In the genomic region with DNA sequence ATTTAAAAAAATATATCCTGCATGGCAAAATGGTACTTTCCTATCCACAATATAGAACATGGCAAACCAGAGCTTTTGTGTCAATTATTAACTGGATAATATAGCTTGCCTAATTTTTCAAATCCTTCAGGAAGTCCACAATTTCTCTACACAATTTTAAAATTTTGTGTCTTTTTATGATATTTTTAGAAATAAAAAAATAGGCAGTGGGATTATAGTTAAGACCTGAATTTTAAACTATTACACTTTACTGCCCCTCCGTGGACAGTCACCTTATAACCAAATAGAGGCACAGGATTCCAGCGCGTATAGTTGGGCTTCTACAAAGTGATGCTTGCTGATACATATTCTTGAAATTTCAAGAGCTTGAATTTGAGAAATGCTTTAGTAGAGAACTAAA, we compare ENCODE assay signal across 8 cellular contexts. TPM values are rescaled to one million over a fixed set of nuclear protein-coding genes. Genes with fewer than 3 reads are reported as not detected.
A peak's percentile ranks its signal among the peaks of the same experiment; 100 is the strongest.
DNase-seq lines count a peak whose midpoint lies in the region; ATAC-seq, FAIRE-seq and TF ChIP-seq lines count a peak whose summit lies in the region.

No MANE protein-coding gene starts in this region.

- no peak overlapping the region for H3K9ac ChIP-seq in astrocyte (ENCODE audit: low read length)

- no peak for ATAC-seq in HG02588 (IDR thresholded peaks at IDR 0.05; ENCODE audit: unreplicated experiment)
- no peak for ATAC-seq in GM19452 (IDR thresholded peaks at IDR 0.05; ENCODE audit: unreplicated experiment)

- H3K27me3 Mint-ChIP-seq in astrocyte (ENCODE audit: low read depth, unreplicated experiment) = no peaks in the 10 kb centered on the region

- H4K20me1 ChIP-seq in astrocyte (ENCODE audit: insufficient read depth, low read length) = no peaks in the 10 kb centered on the region

- no peak overlapping the region for H3K4me3 ChIP-seq in astrocyte (ENCODE audit: insufficient read depth, low read depth, low read length)

- no peaks in the 10 kb centered on the region for H3K9me3 Mint-ChIP-seq in astrocyte (ENCODE audit: unreplicated experiment)

- no peaks in the 10 kb centered on the region for H3K27me3 ChIP-seq in astrocyte (ENCODE audit: insufficient read depth, low read length)

- peaks cover 2% of the 10 kb centered on the region for H3K4me1 Mint-ChIP-seq in astrocyte (ENCODE audit: low read depth, unreplicated experiment)

- FAIRE-seq in GM12891 (lab: Jason Lieb, UNC) = peak; percentile 52
- FAIRE-seq in astrocyte (lab: Jason Lieb, UNC) = no peak
- FAIRE-seq in islet of Langerhans (lab: Jason Lieb, UNC) = peak; percentile 93

- peak; percentile 63 for TF ChIP-seq CTCF in astrocyte (IDR thresholded peaks at IDR 0.05; ENCODE audit: insufficient read depth, low read depth, low read length)

- no peaks in the 10 kb centered on the region for H3K9me3 ChIP-seq in astrocyte (ENCODE audit: insufficient read depth, low read depth, low read length)

- H3K27ac Mint-ChIP-seq in astrocyte (ENCODE audit: unreplicated experiment) = no peak overlapping the region

- TF ChIP-seq POLR2A in GM12891 (IDR thresholded peaks at IDR 0.05; ENCODE audit: low read depth, low read length) = no peak

- H3K27ac ChIP-seq in astrocyte (ENCODE audit: low read depth, low read length) = no peak overlapping the region

- H3K36me3 ChIP-seq in astrocyte (ENCODE audit: insufficient read depth, low read length) = no peaks in the 10 kb centered on the region

- no peak overlapping the region for H2AFZ ChIP-seq in astrocyte (ENCODE audit: low read depth, low read length)

- no peak overlapping the region for H3K4me3 Mint-ChIP-seq in astrocyte (ENCODE audit: unreplicated experiment)

- peaks cover 10% of the 10 kb centered on the region for H3K4me1 ChIP-seq in astrocyte (ENCODE audit: insufficient read depth, low read length)

- DNase-seq in AML-193 (lab: John Stamatoyannopoulos, UW) (peak; percentile 48 to 62), GM12891 (ENCODE audit: insufficient read length, low spot score) (peak; percentile 22), NOMO-1 treated with DMSO at 0.1 percent for 48 hours (lab: John Stamatoyannopoulos, UW; ENCODE audit: unreplicated experiment) (peak; percentile 57), astrocyte (ENCODE audit: low read depth) (peak; percentile 22)
- peak; percentile 29 for DNase-seq in stimulated activated CD8-positive, alpha-beta memory T cell treated with anti-CD3 and anti-CD28 coated beads, Interleukin-4, amount 100 ng/mL, for 48 hours

- H3K36me3 Mint-ChIP-seq in astrocyte (ENCODE audit: low read depth, unreplicated experiment) = no peaks in the 10 kb centered on the region

- no peak overlapping the region for H3K4me2 ChIP-seq in astrocyte (ENCODE audit: low read length)

- no peaks in the 10 kb centered on the region for H3K79me2 ChIP-seq in astrocyte (ENCODE audit: insufficient read depth, low read length)

TF ChIP-seq in GM12891, 5 proteins besides CTCF, POLR2A, EP300 and RAD21:
- TF ChIP-seq TAF1 (IDR thresholded peaks at IDR 0.05; ENCODE audit: low read depth, low read length) (no peak), PAX5 (IDR thresholded peaks at IDR 0.05; ENCODE audit: insufficient read depth, low read length, severe bottlenecking) (no peak), POLR2AphosphoS5 (IDR thresholded peaks at IDR 0.05; ENCODE audit: low read depth, low read length) (no peak), POU2F2 (IDR thresholded peaks at IDR 0.05; ENCODE audit: low read depth, low read length) (no peak), SPI1 (IDR thresholded peaks at IDR 0.05; ENCODE audit: low read depth, low read length) (no peak)

RNA-seq across cellular contexts. Expression of gene DMC1, which starts 2.1 kb away (rescaled TPM):
- polyA plus RNA-seq in GM12891 (2012; ENCODE audit: low read depth, missing spikeins) = 10.6 TPM
- total RNA-seq in astrocyte = 0.11 TPM in 1 of 2 replicates, not detected in the other
